ENCODE assay signal across 11 cellular contexts in genomic region chr17:32769846-32770245, GRCh38.
DNase-seq lines count a peak whose midpoint lies in the region; ATAC-seq and TF ChIP-seq lines count a peak whose summit lies in the region.
"Had no signal": no experiment of that assay in that cellular context is flagged by ENCODE, and none has a peak within 500 bp of the region (broad histone marks: within the 10 kb centered on the region; RNA-seq: fewer than 3 reads in every experiment).

No MANE protein-coding gene starts in this region.

- H3K9ac ChIP-seq in HCT116 (ENCODE audit: low read length) = no peak overlapping the region

- H3K27ac Mint-ChIP-seq in chondrocyte (ENCODE audit: unreplicated experiment) = no peak overlapping the region
- no peak overlapping the region for H3K27ac Mint-ChIP-seq in neural crest cell (ENCODE audit: unreplicated experiment)
- H3K27ac Mint-ChIP-seq in activated T-cell treated with anti-CD3 and anti-CD28 coated beads, Interleukin-2, amount 50 U/mL, for 24 hours = no peak overlapping the region
- H3K27ac Mint-ChIP-seq: immature natural killer cell had no signal

- 51 to 70% (median 58%) methylated on average over 3 of the region's 3 CpGs for whole genome bisulfite sequencing in psoas muscle, 3 donors

- H3K4me3 ChIP-seq in HCT116 (replicated peaks in 1 of 2; ENCODE audit: low read depth in 1 of 2, low read length in 2 of 2) (no peak overlapping the region), psoas muscle (no peak overlapping the region)

- DNase-seq in HCT116 (ENCODE audit: low read depth, low spot score) = no peak
- peak; percentile 23 for DNase-seq in NCI-H2171 treated with DMSO at 0.1 percent for 48 hours (lab: John Stamatoyannopoulos, UW)
- no peak for DNase-seq in chondrocyte (ENCODE audit: low spot score)
- no peak for DNase-seq in neural crest cell (ENCODE audit: low read depth, low spot score)
- no peak for DNase-seq in effector CD8-positive, alpha-beta T cell (lab: John Stamatoyannopoulos, UW)
- no peak for DNase-seq in psoas muscle
- DNase-seq in activated CD4-positive, alpha-beta T cell treated with anti-CD3 and anti-CD28 coated beads for 1 hour = no peak
- no peak for DNase-seq in activated T-cell treated with anti-CD3 and anti-CD28 coated beads, Interleukin-2, amount 50 U/mL, for 24 hours
- DNase-seq: amygdala; immature natural killer cell; stimulated activated naive CD4-positive, alpha-beta T cell treated with Interleukin-2 at 50 U/mL for 16 hours had no signal

- RAD21 ChIA-PET in HCT116 (lab: Charles Lee; ENCODE audit: low non-redundant PET in 1 of 2, low total read pairs in 2 of 2, uncharacterized antibody in 2 of 2, unreplicated experiment in 2 of 2) = no interaction called here

- CTCF ChIA-PET in HCT116 (lab: Charles Lee) = interaction anchor here (2.1 to 4.0 kb wide), 2 partner anchors 13 to 107 kb away, joined by 5 to 17 read pairs; partner anchors contain the start of gene MYO1D

- H3K36me3 Mint-ChIP-seq in chondrocyte (ENCODE audit: low read depth) = peaks cover 10% of the 10 kb centered on the region
- H3K36me3 Mint-ChIP-seq in neural crest cell (ENCODE audit: low read depth) = peaks cover 3% of the 10 kb centered on the region
- H3K36me3 Mint-ChIP-seq in activated T-cell treated with anti-CD3 and anti-CD28 coated beads, Interleukin-2, amount 50 U/mL, for 24 hours (ENCODE audit: low read depth) = peaks cover 6% of the 10 kb centered on the region

- TF ChIP-seq CTCF in HCT116 (IDR thresholded peaks at IDR 0.05 in 2 of 3, conservative IDR thresholded peaks at IDR 0.05 in 1 of 3; ENCODE audit: borderline replicate concordance in 1 of 3, insufficient read depth in 1 of 3, low read depth in 2 of 3, low read length in 2 of 3) = peak in 1 of 3 experiments; percentile 19; a peak in 1 of 6 replicates
- peak; percentile 41 for TF ChIP-seq CTCF in chondrocyte (IDR thresholded peaks at IDR 0.05)
- peak; percentile 44 for TF ChIP-seq CTCF in neural crest cell (conservative IDR thresholded peaks at IDR 0.05)
- TF ChIP-seq CTCF in psoas muscle (IDR thresholded peaks at IDR 0.05) = no peak

- H3K9me3 ChIP-seq in HCT116 (ENCODE audit: control insufficient read depth in 1 of 2, insufficient read depth in 1 of 2, low read depth in 1 of 2, low read length in 2 of 2) (no peaks in the 10 kb centered on the region), psoas muscle (no peaks in the 10 kb centered on the region)

- H3K27ac ChIP-seq in HCT116 (ENCODE audit: low read depth, low read length) (no peak overlapping the region), psoas muscle (no peak overlapping the region)

- TF ChIP-seq RAD21 in HCT116 (IDR thresholded peaks at IDR 0.05; ENCODE audit: low read depth) = no peak

- no TSS peak for BruUV-seq in HCT116 (replicated peaks; lab: Mats Ljungman, UMichigan)

- POLR2A ChIA-PET in HCT116 (lab: Charles Lee) = no interaction called here

- no peaks in the 10 kb centered on the region for H3K27me3 Mint-ChIP-seq in chondrocyte (ENCODE audit: low read depth)
- H3K27me3 Mint-ChIP-seq in neural crest cell (ENCODE audit: low read depth) = no peaks in the 10 kb centered on the region
- no peaks in the 10 kb centered on the region for H3K27me3 Mint-ChIP-seq in activated T-cell treated with anti-CD3 and anti-CD28 coated beads, Interleukin-2, amount 50 U/mL, for 24 hours

- TF ChIP-seq POLR2A in HCT116 (IDR thresholded peaks at IDR 0.05; ENCODE audit: borderline replicate concordance, extremely low read depth, insufficient read depth, insufficient read length) = no peak

- no peak overlapping the region for H3K4me2 ChIP-seq in HCT116 (ENCODE audit: low read length)

- H3K27me3 ChIP-seq in HCT116 (ENCODE audit: insufficient read depth, low read length) (no peaks in the 10 kb centered on the region), psoas muscle (ENCODE audit: insufficient read depth in 3 of 3, low read length in 2 of 3) (no peaks in the 10 kb centered on the region)

- H3K4me1 Mint-ChIP-seq in chondrocyte (ENCODE audit: low read depth) (peaks cover 12% of the 10 kb centered on the region), neural crest cell (no peaks in the 10 kb centered on the region)
- H3K4me1 Mint-ChIP-seq in activated T-cell treated with anti-CD3 and anti-CD28 coated beads, Interleukin-2, amount 50 U/mL, for 24 hours (ENCODE audit: low read depth) = no peaks in the 10 kb centered on the region
- H3K4me1 Mint-ChIP-seq: immature natural killer cell had no signal

- H3K4me1 ChIP-seq in HCT116 (ENCODE audit: control insufficient read depth in 1 of 2, insufficient read depth in 2 of 2, low read length in 2 of 2) = no peaks in the 10 kb centered on the region
- no peaks in the 10 kb centered on the region for H3K4me1 ChIP-seq in psoas muscle

- H3K9me3 Mint-ChIP-seq in chondrocyte (ENCODE audit: low read depth) (no peaks in the 10 kb centered on the region), neural crest cell (no peaks in the 10 kb centered on the region)
- H3K9me3 Mint-ChIP-seq in activated T-cell treated with anti-CD3 and anti-CD28 coated beads, Interleukin-2, amount 50 U/mL, for 24 hours = no peaks in the 10 kb centered on the region
- H3K9me3 Mint-ChIP-seq: immature natural killer cell had no signal

- ATAC-seq in HCT116 (no peak), psoas muscle (no peak)

- H3K36me3 ChIP-seq in HCT116 (ENCODE audit: control insufficient read depth in 1 of 2, insufficient read depth in 2 of 2, low read length in 2 of 2) (no peaks in the 10 kb centered on the region), psoas muscle (ENCODE audit: insufficient read depth in 1 of 2, low read depth in 1 of 2) (no peaks in the 10 kb centered on the region)

- H2AFZ ChIP-seq in HCT116 (ENCODE audit: low read depth, low read length, poor library complexity, severe bottlenecking) = no peak overlapping the region

- intact Hi-C loops in HCT116 (cut with micrococcal nuclease) (no loop called here), psoas muscle (cut with DNase I) (no loop called here)

- no peak overlapping the region for H3K4me3 Mint-ChIP-seq in chondrocyte (ENCODE audit: unreplicated experiment)
- H3K4me3 Mint-ChIP-seq in neural crest cell = no peak overlapping the region
- H3K4me3 Mint-ChIP-seq in activated T-cell treated with anti-CD3 and anti-CD28 coated beads, Interleukin-2, amount 50 U/mL, for 24 hours = no peak overlapping the region
- H3K4me3 Mint-ChIP-seq: immature natural killer cell had no signal

- H4K20me1 ChIP-seq in HCT116 (ENCODE audit: insufficient read depth) = no peaks in the 10 kb centered on the region; the same call in 1 of the 2 replicates

- no peaks in the 10 kb centered on the region for H3K79me2 ChIP-seq in HCT116 (ENCODE audit: insufficient read depth, low read length)

- no peaks in the 10 kb centered on the region for H3K9me2 ChIP-seq in HCT116 (ENCODE audit: insufficient read depth)

TF ChIP-seq in HCT116, 20 proteins besides CTCF, POLR2A, EP300 and RAD21:
- TF ChIP-seq EZH2 (IDR thresholded peaks at IDR 0.05) = no peak
- no peak for TF ChIP-seq ELF1 (IDR thresholded peaks at IDR 0.05; ENCODE audit: borderline replicate concordance, low read depth)
- 0 out of 2 replicates have a peak, but pooled peaks have one; percentile 37 for TF ChIP-seq CEBPB (IDR thresholded peaks at IDR 0.05; ENCODE audit: low read depth)
- TF ChIP-seq EGR1 (IDR thresholded peaks at IDR 0.05; ENCODE audit: low read depth) = no peak
- TF ChIP-seq CBX3 (IDR thresholded peaks at IDR 0.05; ENCODE audit: low read depth) = no peak
- TF ChIP-seq TCF7L2 (IDR thresholded peaks at IDR 0.05; ENCODE audit: borderline replicate concordance, extremely low read depth, insufficient read depth, insufficient read length) = no peak
- no peak for TF ChIP-seq POLR2AphosphoS5 (IDR thresholded peaks at IDR 0.05; ENCODE audit: low read depth, low read length)
- no peak for TF ChIP-seq ZFX (IDR thresholded peaks at IDR 0.05)
- no peak for TF ChIP-seq ZNF274 (IDR thresholded peaks at IDR 0.05; ENCODE audit: low read depth, low read length)
